Comparison of ENCODE assay signal across 11 cellular contexts in genomic region chr7:102063736-102064135, GRCh38.
DNase-seq lines count a peak whose midpoint lies in the region; ATAC-seq and TF ChIP-seq lines count a peak whose summit lies in the region.
"Had no signal": no experiment of that assay in that cellular context is flagged by ENCODE, and none has a peak within 500 bp of the region (broad histone marks: within the 10 kb centered on the region; RNA-seq: fewer than 3 reads in every experiment).

No MANE protein-coding gene starts in this region.

- CTCF ChIA-PET in HCT116 (lab: Charles Lee), result interaction anchor here (0.5 to 0.8 kb wide), 3 partner anchors 13 to 50 kb away, joined by 3 to 4 read pairs (median 3); no protein-coding TSS in a partner anchor
- CTCF ChIA-PET in CD4-positive, alpha-beta T cell (lab: Charles Lee), result no interaction called here

- RAD21 ChIA-PET in HCT116 (lab: Charles Lee; ENCODE audit: low non-redundant PET in 1 of 2, low total read pairs in 2 of 2, uncharacterized antibody in 2 of 2, unreplicated experiment in 2 of 2), result interaction anchor here (1.0 to 1.5 kb wide), 2 partner anchors 25 to 59 kb away, joined by 4 to 6 read pairs; no protein-coding TSS in a partner anchor

- no peaks in the 10 kb centered on the region for H3K27me3 ChIP-seq in HCT116 (ENCODE audit: insufficient read depth, low read length)
- no peaks in the 10 kb centered on the region for H3K27me3 ChIP-seq in left ventricle myocardium inferior (ENCODE audit: low read depth)
- no peaks in the 10 kb centered on the region for H3K27me3 ChIP-seq in adrenal gland
- no peaks in the 10 kb centered on the region for H3K27me3 ChIP-seq in CD4-positive, alpha-beta T cell (ENCODE audit: control insufficient read depth, insufficient read depth, low read length)

- no peaks in the 10 kb centered on the region for H3K9me3 ChIP-seq in HCT116 (ENCODE audit: control insufficient read depth in 1 of 2, insufficient read depth in 1 of 2, low read depth in 1 of 2, low read length in 2 of 2)
- no peaks in the 10 kb centered on the region for H3K9me3 ChIP-seq in left ventricle myocardium inferior (replicated peaks)
- no peaks in the 10 kb centered on the region for H3K9me3 ChIP-seq in adrenal gland (replicated peaks in 1 of 3)
- H3K9me3 ChIP-seq in CD4-positive, alpha-beta T cell (ENCODE audit: control insufficient read depth, low read length), result no peaks in the 10 kb centered on the region

- H3K79me2 ChIP-seq in HCT116 (ENCODE audit: insufficient read depth, low read length), result peaks cover 8% of the 10 kb centered on the region; the same call in 1 of the 2 replicates

- TF ChIP-seq POLR2A in HCT116 (IDR thresholded peaks at IDR 0.05; ENCODE audit: borderline replicate concordance, extremely low read depth, insufficient read depth, insufficient read length) (no peak), adrenal gland (IDR thresholded peaks at IDR 0.05) (no peak)

- intact Hi-C loops in HCT116 (cut with micrococcal nuclease) (no loop called here), left ventricle myocardium inferior (cut with micrococcal nuclease) (no loop called here), adrenal gland (cut with DNase I) (no loop called here)
- intact Hi-C loops in CD4-positive, alpha-beta T cell (cut with DNase I, micrococcal nuclease), result no loop called here

- H3K4me3 ChIP-seq in HCT116 (replicated peaks in 1 of 2; ENCODE audit: low read depth in 1 of 2, low read length in 2 of 2) (peak overlapping the region in 1 of 2 experiments; percentile 18; a peak in 2 of 4 replicates), left ventricle myocardium inferior (no peak overlapping the region), skin epidermis (no peak overlapping the region), adrenal gland (no peak overlapping the region)

- no peaks in the 10 kb centered on the region for H3K27me3 Mint-ChIP-seq in CD4-positive, alpha-beta T cell

- no peak overlapping the region for H3K27ac Mint-ChIP-seq in CD4-positive, alpha-beta T cell
- H3K27ac Mint-ChIP-seq: T-helper 1 cell treated with Interleukin-12 subunit alpha and Interleukin-12 subunit beta and Interleukin-4 antibody, amounts not matched to agents 30 μg/mL and 1 μg/mL, for 36 hours had no signal

- peaks cover 6% of the 10 kb centered on the region for H3K4me1 Mint-ChIP-seq in CD4-positive, alpha-beta T cell (ENCODE audit: low read depth)

- DNase-seq in HCT116 (ENCODE audit: low read depth, low spot score), result peak; percentile 80
- no peak for DNase-seq in left ventricle myocardium inferior
- DNase-seq in adrenal gland, result no peak
- no peak for DNase-seq in CD4-positive, alpha-beta T cell
- no peak for DNase-seq in NCI-H2196 treated with DMSO at 0.1 percent for 48 hours (lab: John Stamatoyannopoulos, UW; ENCODE audit: unreplicated experiment)
- DNase-seq: foreskin melanocyte; stimulated activated naive CD8-positive, alpha-beta T cell treated with anti-CD3 and anti-CD28 coated beads, Interleukin-15, Interleukin-2, amounts not matched to agents 100 U/mL and 50 U/mL, for 24 hours had no signal

- H3K4me1 ChIP-seq in HCT116 (ENCODE audit: control insufficient read depth in 1 of 2, insufficient read depth in 2 of 2, low read length in 2 of 2) (peaks cover 46 to 59% of the 10 kb centered on the region in 2 experiments), left ventricle myocardium inferior (peaks cover 39% of the 10 kb centered on the region), adrenal gland (replicated peaks in 1 of 2) (peaks cover 0 to 4% of the 10 kb centered on the region in 2 donors)

- ATAC-seq in HCT116, result peak; percentile 91
- ATAC-seq in SK-N-SH treated with all-trans-retinoic acid at 6 μM for 48 hours, result peak; percentile 70
- no peak for ATAC-seq in HG02678 (IDR thresholded peaks at IDR 0.05; ENCODE audit: unreplicated experiment)
- ATAC-seq in CD4-positive, alpha-beta T cell (ENCODE audit: poor library complexity), result no peak

- H4K20me1 ChIP-seq in HCT116 (ENCODE audit: insufficient read depth), result no peaks in the 10 kb centered on the region

- H3K27ac ChIP-seq in HCT116 (ENCODE audit: low read depth, low read length), result peak overlapping the region; percentile 79
- peak overlapping the region; percentile 68 for H3K27ac ChIP-seq in left ventricle myocardium inferior (replicated peaks)
- peak overlapping the region in 14 of 21 experiments; percentile 11 to 80 (median 62) for H3K27ac ChIP-seq in skin epidermis
- H3K27ac ChIP-seq in adrenal gland, result no peak overlapping the region
- H3K27ac ChIP-seq in CD4-positive, alpha-beta T cell (ENCODE audit: low read depth, low read length), result no peak overlapping the region

- WGBS in adrenal gland, 4 donors, result 71 to 83% (median 74%) methylated on average over 7 to 8 of the region's 8 CpGs

- peaks cover 20% of the 10 kb centered on the region for H3K36me3 Mint-ChIP-seq in CD4-positive, alpha-beta T cell (ENCODE audit: low read depth)

- H3K9me2 ChIP-seq in HCT116 (ENCODE audit: insufficient read depth), result no peaks in the 10 kb centered on the region

- peak overlapping the region; percentile 68 for H3K4me2 ChIP-seq in HCT116 (ENCODE audit: low read length)

- TF ChIP-seq CTCF in HCT116 (IDR thresholded peaks at IDR 0.05 in 2 of 3, conservative IDR thresholded peaks at IDR 0.05 in 1 of 3; ENCODE audit: borderline replicate concordance in 1 of 3, insufficient read depth in 1 of 3, low read depth in 2 of 3, low read length in 2 of 3), result no peak
- TF ChIP-seq CTCF in left ventricle myocardium inferior (IDR thresholded peaks at IDR 0.05; ENCODE audit: borderline replicate concordance), result no peak
- TF ChIP-seq CTCF in adrenal gland (IDR thresholded peaks at IDR 0.05), result no peak
- TF ChIP-seq CTCF in CD4-positive, alpha-beta T cell (IDR thresholded peaks at IDR 0.05), result no peak

- H2AFZ ChIP-seq in HCT116 (ENCODE audit: low read depth, low read length, poor library complexity, severe bottlenecking), result no peak overlapping the region

- peak; percentile 33; the same call in 1 of the 2 replicates for TF ChIP-seq RAD21 in HCT116 (IDR thresholded peaks at IDR 0.05; ENCODE audit: low read depth)

- POLR2A ChIA-PET in HCT116 (lab: Charles Lee), result interaction anchor here (1.1 to 1.2 kb wide), 2 partner anchors 10 to 26 kb away, joined by 3 to 4 read pairs; no protein-coding TSS in a partner anchor
- POLR2A ChIA-PET in CD4-positive, alpha-beta T cell (lab: Charles Lee), result no interaction called here

- peak overlapping the region; percentile 57 for H3K9ac ChIP-seq in HCT116 (ENCODE audit: low read length)

- no TSS peak for BruUV-seq in HCT116 (replicated peaks; lab: Mats Ljungman, UMichigan)

- H3K36me3 ChIP-seq in HCT116 (ENCODE audit: control insufficient read depth in 1 of 2, insufficient read depth in 2 of 2, low read length in 2 of 2), result no peaks in the 10 kb centered on the region
- H3K36me3 ChIP-seq in left ventricle myocardium inferior, result no peaks in the 10 kb centered on the region
- no peaks in the 10 kb centered on the region for H3K36me3 ChIP-seq in adrenal gland (replicated peaks in 1 of 2)

- H3K9me3 Mint-ChIP-seq in CD4-positive, alpha-beta T cell, result no peaks in the 10 kb centered on the region
- H3K9me3 Mint-ChIP-seq: T-helper 1 cell treated with Interleukin-12 subunit alpha and Interleukin-12 subunit beta and Interleukin-4 antibody, amounts not matched to agents 30 μg/mL and 1 μg/mL, for 36 hours had no signal

- H3K4me3 Mint-ChIP-seq in CD4-positive, alpha-beta T cell, result no peak overlapping the region
- H3K4me3 Mint-ChIP-seq: T-helper 1 cell treated with Interleukin-12 subunit alpha and Interleukin-12 subunit beta and Interleukin-4 antibody, amounts not matched to agents 30 μg/mL and 1 μg/mL, for 36 hours had no signal

TF ChIP-seq in HCT116, 20 proteins besides CTCF, POLR2A, EP300 and RAD21 (continues in another document):
- TF ChIP-seq ZNF274 (IDR thresholded peaks at IDR 0.05; ENCODE audit: low read depth, low read length), result no peak
- no peak for TF ChIP-seq TCF7L2 (IDR thresholded peaks at IDR 0.05; ENCODE audit: borderline replicate concordance, extremely low read depth, insufficient read depth, insufficient read length)
- peak; percentile 87 for TF ChIP-seq SIN3A (IDR thresholded peaks at IDR 0.05; ENCODE audit: low read depth)
- no peak for TF ChIP-seq FOSL1 (IDR thresholded peaks at IDR 0.05; ENCODE audit: low read depth)
- peak; percentile 82 for TF ChIP-seq SP1 (IDR thresholded peaks at IDR 0.05; ENCODE audit: low read depth)
- TF ChIP-seq EGR1 (IDR thresholded peaks at IDR 0.05; ENCODE audit: low read depth), result no peak
- no peak for TF ChIP-seq CEBPB (IDR thresholded peaks at IDR 0.05; ENCODE audit: low read depth)
- TF ChIP-seq CBX3 (IDR thresholded peaks at IDR 0.05; ENCODE audit: low read depth), result peak; percentile 84; the same call in 1 of the 2 replicates
- no peak for TF ChIP-seq EZH2phosphoT487 (IDR thresholded peaks at IDR 0.05; ENCODE audit: borderline replicate concordance)
- TF ChIP-seq EZH2 (IDR thresholded peaks at IDR 0.05), result no peak
- TF ChIP-seq MAX (IDR thresholded peaks at IDR 0.05), result peak; percentile 92
- TF ChIP-seq JUND (IDR thresholded peaks at IDR 0.05), result peak; percentile 47

TF ChIP-seq in SK-N-SH treated with all-trans-retinoic acid at 6 μM for 48 hours, 23 proteins besides CTCF, POLR2A, EP300 and RAD21:
- peak; percentile 24; the same call in 1 of the 2 replicates for TF ChIP-seq CREB5 (CRISPR knock-in tag; IDR thresholded peaks at IDR 0.05; ENCODE audit: low read depth)
- no peak for TF ChIP-seq PPARA (CRISPR knock-in tag; IDR thresholded peaks at IDR 0.05; ENCODE audit: borderline replicate concordance)

Comparison
In these comparisons a context has a peak if more than half of its experiments do, and no peak if none do; other contexts are left out.
1. ATAC-seq: peak in HCT116 (single experiment) and SK-N-SH treated with all-trans-retinoic acid at 6 μM for 48 hours (single experiment); none in HG02678 (single experiment) and CD4-positive, alpha-beta T cell (single experiment).
2. H3K27ac ChIP-seq: peak in HCT116 (single experiment), left ventricle myocardium inferior (single experiment) and skin epidermis (14 of 21); none in adrenal gland (0 of 5) and CD4-positive, alpha-beta T cell (single experiment).